In the genomic region with DNA sequence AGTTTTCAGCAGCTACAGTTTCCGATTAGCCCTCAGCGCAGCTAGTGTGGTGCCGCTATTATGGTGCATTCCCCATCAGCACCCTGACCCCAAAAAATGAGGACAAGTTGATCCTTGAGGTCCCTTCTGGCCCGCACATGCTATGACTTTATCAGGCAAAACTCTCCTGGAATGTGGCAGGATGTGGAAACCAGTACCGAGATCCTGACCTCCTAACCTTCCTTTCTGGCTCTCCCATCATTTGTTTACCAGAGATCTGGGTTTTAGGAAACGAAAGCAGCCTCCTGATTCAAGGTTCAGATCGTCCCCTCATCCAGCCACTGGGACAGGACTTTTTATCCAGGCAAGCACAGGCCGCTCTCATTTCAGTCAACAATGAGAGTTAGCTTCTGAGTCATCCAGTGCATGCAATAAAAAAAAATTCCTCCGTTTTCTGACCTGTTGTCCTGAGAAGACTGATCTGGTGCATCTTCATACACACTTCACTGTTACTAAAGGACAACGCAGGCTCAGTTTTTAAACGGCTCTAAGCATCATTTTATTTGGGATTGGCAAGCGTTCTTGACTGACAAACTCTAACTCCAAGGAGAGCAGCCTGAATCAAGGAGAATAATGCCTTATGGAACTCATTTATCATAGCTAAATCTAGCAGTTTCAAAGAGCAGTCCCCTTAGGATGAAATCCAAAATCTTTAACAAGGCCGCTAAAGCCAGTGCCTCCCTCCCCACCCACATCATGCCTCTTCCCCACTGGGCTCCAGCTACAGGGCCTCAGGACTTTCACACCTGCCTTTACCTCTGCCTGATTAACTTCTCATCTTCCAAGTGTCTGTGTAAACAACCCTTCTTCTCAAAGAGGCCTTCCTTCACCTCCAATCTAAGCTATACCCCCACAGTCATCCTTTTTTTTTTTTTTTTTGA, we compare ENCODE assay signal across 10 cellular contexts. TPM values are rescaled to one million over a fixed set of nuclear protein-coding genes. Genes with fewer than 3 reads are reported as not detected.
DNase-seq lines count a peak whose midpoint lies in the region; ATAC-seq and TF ChIP-seq lines count a peak whose summit lies in the region.
"Had no signal": no experiment of that assay in that cellular context is flagged by ENCODE, and none has a peak within 500 bp of the region (broad histone marks: within the 10 kb centered on the region; RNA-seq: fewer than 3 reads in every experiment).

No MANE protein-coding gene starts in this region.

- no peak for TF ChIP-seq CTCF in PC-9 (conservative IDR thresholded peaks at IDR 0.05)
- TF ChIP-seq CTCF in A673 (conservative IDR thresholded peaks at IDR 0.05; ENCODE audit: low read depth, low read length) = no peak

- H3K79me2 ChIP-seq in ACC112 (ENCODE audit: control insufficient read depth, insufficient read depth, low read length, unreplicated experiment) (peaks cover 47% of the 10 kb centered on the region), PC-9 (ENCODE audit: low read depth) (peaks cover 54% of the 10 kb centered on the region)

- POLR2A ChIA-PET in PC-9 (lab: Charles Lee; ENCODE audit: unreplicated experiment) (no interaction called here), A673 (lab: Charles Lee; ENCODE audit: low non-redundant PET) (no interaction called here)

- intact Hi-C loops in PC-9 (cut with micrococcal nuclease; ENCODE audit: unreplicated experiment) (no loop called here), A673 (cut with micrococcal nuclease; ENCODE audit: unreplicated experiment) (no loop called here)

- no peaks in the 10 kb centered on the region for H3K27me3 ChIP-seq in ACC112 (ENCODE audit: insufficient read depth, low read length)
- H3K27me3 ChIP-seq in PC-9 (ENCODE audit: insufficient read depth, low read depth) = no peaks in the 10 kb centered on the region
- H3K27me3 ChIP-seq in muscle layer of duodenum (ENCODE audit: low read depth, low read length) = no peaks in the 10 kb centered on the region
- H3K27me3 ChIP-seq in A673 (replicated peaks; ENCODE audit: insufficient read depth, low read depth, low read length, poor library complexity) = no peaks in the 10 kb centered on the region
- H3K27me3 ChIP-seq: BE2C had no signal

- H3K27ac ChIP-seq in ACC112 (ENCODE audit: low read depth, low read length) (peak overlapping the region; percentile 87), PC-9 (peak overlapping the region; percentile 69), muscle layer of duodenum (ENCODE audit: low read length) (peak overlapping the region; percentile 66), A673 (ENCODE audit: low read depth, low read length, poor library complexity, severe bottlenecking) (no peak overlapping the region)

- H3K9me2 ChIP-seq in PC-9 (ENCODE audit: insufficient read depth) = no peaks in the 10 kb centered on the region

- peaks cover 11% of the 10 kb centered on the region; the same call in 1 of the 2 replicates for H3F3A ChIP-seq in PC-9 (ENCODE audit: insufficient read depth, low read depth)

- peaks cover 3% of the 10 kb centered on the region for H3K36me3 Mint-ChIP-seq in effector memory CD8-positive, alpha-beta T cell (ENCODE audit: insufficient read depth)

- no peaks in the 10 kb centered on the region for H3K9me3 Mint-ChIP-seq in effector memory CD8-positive, alpha-beta T cell

- H3K4me1 ChIP-seq in ACC112 (ENCODE audit: control insufficient read depth, insufficient read depth, low read length, unreplicated experiment) = peaks cover 60% of the 10 kb centered on the region
- H3K4me1 ChIP-seq in PC-9 (replicated peaks; ENCODE audit: insufficient read depth) = peaks cover 18% of the 10 kb centered on the region
- H3K4me1 ChIP-seq in muscle layer of duodenum (ENCODE audit: control insufficient read depth in 1 of 2, insufficient read depth in 2 of 2, low read length in 2 of 2) = peaks cover 4 to 16% of the 10 kb centered on the region in 2 donors
- H3K4me1 ChIP-seq in A673 (ENCODE audit: insufficient read depth, low read length, poor library complexity, severe bottlenecking) = no peaks in the 10 kb centered on the region
- H3K4me1 ChIP-seq: BE2C had no signal

- H4K20me1 ChIP-seq in PC-9 (ENCODE audit: insufficient read depth) = no peaks in the 10 kb centered on the region

- H3K27me3 Mint-ChIP-seq in effector memory CD8-positive, alpha-beta T cell = peaks cover 0 to 7% of the 10 kb centered on the region in 2 donors

- BruUV-seq in PC-9 (replicated peaks; lab: Mats Ljungman, UMichigan) (no TSS peak), A673 (replicated peaks; lab: Mats Ljungman, UMichigan) (no TSS peak)

- peak; percentile 77 for ATAC-seq in esophagus mucosa
- no peak for ATAC-seq in effector memory CD8-positive, alpha-beta T cell (replicated peaks)

- H3K9me3 ChIP-seq in PC-9 (ENCODE audit: insufficient read depth, low read depth) = no peaks in the 10 kb centered on the region
- H3K9me3 ChIP-seq in muscle layer of duodenum (ENCODE audit: control insufficient read depth in 1 of 2, low read length in 2 of 2) = no peaks in the 10 kb centered on the region
- no peaks in the 10 kb centered on the region for H3K9me3 ChIP-seq in A673 (ENCODE audit: low read depth, low read length, poor library complexity, severe bottlenecking)
- H3K9me3 ChIP-seq: BE2C had no signal

- peak overlapping the region; percentile 14 for H2AFZ ChIP-seq in ACC112 (ENCODE audit: low read length, unreplicated experiment)
- no peak overlapping the region for H2AFZ ChIP-seq in PC-9

- DNase-seq in PC-9 (peak; percentile 41 to 60), A673 (ENCODE audit: low spot score) (no peak), NCI-H69 (lab: John Stamatoyannopoulos, UW) (no peak), NCI-H2227 treated with DMSO at 0.1 percent for 48 hours (lab: John Stamatoyannopoulos, UW) (no peak)
- DNase-seq in effector memory CD8-positive, alpha-beta T cell = no peak
- DNase-seq: activated CD4-positive, alpha-beta T cell treated with anti-CD3 and anti-CD28 coated beads for 1 hour; BE2C had no signal

- no peak overlapping the region for H3K27ac Mint-ChIP-seq in effector memory CD8-positive, alpha-beta T cell

- H3K4me3 Mint-ChIP-seq in effector memory CD8-positive, alpha-beta T cell = no peak overlapping the region

- H3K4me3 ChIP-seq in ACC112 (ENCODE audit: low read depth, low read length) = peak overlapping the region; percentile 52
- no peak overlapping the region; the same call in 1 of the 2 replicates for H3K4me3 ChIP-seq in PC-9
- H3K4me3 ChIP-seq in muscle layer of duodenum (ENCODE audit: low read depth in 1 of 2, low read length in 2 of 2) = no peak overlapping the region
- no peak overlapping the region for H3K4me3 ChIP-seq in A673 (ENCODE audit: low read depth, low read length, poor library complexity, severe bottlenecking)

- no peaks in the 10 kb centered on the region for H3K4me1 Mint-ChIP-seq in effector memory CD8-positive, alpha-beta T cell (ENCODE audit: low read depth in 2 of 2)

- peak overlapping the region; percentile 64 for H3K4me2 ChIP-seq in PC-9

- H3K36me3 ChIP-seq in ACC112 (ENCODE audit: insufficient read depth, low read length) (no peaks in the 10 kb centered on the region), PC-9 (ENCODE audit: low read depth) (no peaks in the 10 kb centered on the region), muscle layer of duodenum (ENCODE audit: control insufficient read depth in 1 of 2, insufficient read depth in 2 of 2, low read length in 2 of 2) (peaks cover 0 to 4% of the 10 kb centered on the region in 2 donors), A673 (ENCODE audit: insufficient read depth, low read length, poor library complexity, severe bottlenecking) (no peaks in the 10 kb centered on the region)
- H3K36me3 ChIP-seq: BE2C had no signal

- CTCF ChIA-PET in PC-9 (lab: Charles Lee) (interaction anchor here (0.6 to 0.9 kb wide), 2 partner anchors 13 to 31 kb away, joined by 5 to 9 read pairs; no protein-coding TSS in a partner anchor), A673 (lab: Charles Lee) (no interaction called here)

RNA-seq across cellular contexts. Expression of a gene that starts 17.1 kb away (rescaled TPM):
- 202 and 215 TPM in 2 replicates for total RNA-seq in PC-9 (2021)
- 144 TPM for total RNA-seq in esophagus mucosa
- total RNA-seq in A673 (2021) = 0.32 and 0.74 TPM in 2 replicates

Comparison
In these comparisons a context has a peak if more than half of its experiments do, and no peak if none do; other contexts are left out.
1. DNase-seq: peak in PC-9 (2 of 2); none in A673 (single experiment), NCI-H69 (single experiment), NCI-H2227 treated with DMSO at 0.1 percent for 48 hours (single experiment) and effector memory CD8-positive, alpha-beta T cell (0 of 3).
2. RNA of a gene that starts 17.1 kb away (total RNA-seq): 202 to 215 TPM in PC-9 and 144 TPM in esophagus mucosa (single experiment); 0.32 to 0.74 TPM in A673; every median in the first group is over 10 times any median in the second.